ENCODE assay signal across 1 cellular context in the genomic region with DNA sequence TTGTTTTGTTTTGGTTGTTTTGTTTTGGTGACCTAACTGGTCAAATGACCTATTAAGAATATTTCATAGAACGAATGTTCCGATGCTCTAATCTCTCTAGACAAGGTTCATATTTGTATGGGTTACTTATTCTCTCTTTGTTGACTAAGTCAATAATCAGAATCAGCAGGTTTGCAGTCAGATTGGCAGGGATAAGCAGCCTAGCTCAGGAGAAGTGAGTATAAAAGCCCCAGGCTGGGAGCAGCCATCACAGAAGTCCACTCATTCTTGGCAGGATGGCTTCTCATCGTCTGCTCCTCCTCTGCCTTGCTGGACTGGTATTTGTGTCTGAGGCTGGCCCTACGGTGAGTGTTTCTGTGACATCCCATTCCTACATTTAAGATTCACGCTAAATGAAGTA.
TF ChIP-seq lines count a peak whose summit lies in the region.

A gene (plus strand): TSS at position 250 of the 400 bp plus-strand sequence. CDS start 26 bp downstream, at position 276.

TF ChIP-seq in HepG2, 621 proteins besides CTCF, POLR2A, EP300 and RAD21 (continued from another document and continues in another):
- TF ChIP-seq, protein P1, sequence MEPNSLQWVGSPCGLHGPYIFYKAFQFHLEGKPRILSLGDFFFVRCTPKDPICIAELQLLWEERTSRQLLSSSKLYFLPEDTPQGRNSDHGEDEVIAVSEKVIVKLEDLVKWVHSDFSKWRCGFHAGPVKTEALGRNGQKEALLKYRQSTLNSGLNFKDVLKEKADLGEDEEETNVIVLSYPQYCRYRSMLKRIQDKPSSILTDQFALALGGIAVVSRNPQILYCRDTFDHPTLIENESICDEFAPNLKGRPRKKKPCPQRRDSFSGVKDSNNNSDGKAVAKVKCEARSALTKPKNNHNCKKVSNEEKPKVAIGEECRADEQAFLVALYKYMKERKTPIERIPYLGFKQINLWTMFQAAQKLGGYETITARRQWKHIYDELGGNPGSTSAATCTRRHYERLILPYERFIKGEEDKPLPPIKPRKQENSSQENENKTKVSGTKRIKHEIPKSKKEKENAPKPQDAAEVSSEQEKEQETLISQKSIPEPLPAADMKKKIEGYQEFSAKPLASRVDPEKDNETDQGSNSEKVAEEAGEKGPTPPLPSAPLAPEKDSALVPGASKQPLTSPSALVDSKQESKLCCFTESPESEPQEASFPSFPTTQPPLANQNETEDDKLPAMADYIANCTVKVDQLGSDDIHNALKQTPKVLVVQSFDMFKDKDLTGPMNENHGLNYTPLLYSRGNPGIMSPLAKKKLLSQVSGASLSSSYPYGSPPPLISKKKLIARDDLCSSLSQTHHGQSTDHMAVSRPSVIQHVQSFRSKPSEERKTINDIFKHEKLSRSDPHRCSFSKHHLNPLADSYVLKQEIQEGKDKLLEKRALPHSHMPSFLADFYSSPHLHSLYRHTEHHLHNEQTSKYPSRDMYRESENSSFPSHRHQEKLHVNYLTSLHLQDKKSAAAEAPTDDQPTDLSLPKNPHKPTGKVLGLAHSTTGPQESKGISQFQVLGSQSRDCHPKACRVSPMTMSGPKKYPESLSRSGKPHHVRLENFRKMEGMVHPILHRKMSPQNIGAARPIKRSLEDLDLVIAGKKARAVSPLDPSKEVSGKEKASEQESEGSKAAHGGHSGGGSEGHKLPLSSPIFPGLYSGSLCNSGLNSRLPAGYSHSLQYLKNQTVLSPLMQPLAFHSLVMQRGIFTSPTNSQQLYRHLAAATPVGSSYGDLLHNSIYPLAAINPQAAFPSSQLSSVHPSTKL (CRISPR knock-in tag; IDR thresholded peaks at IDR 0.05), result peak; percentile 75; the same call in 1 of the 2 replicates
- TF ChIP-seq SMAD1 (CRISPR knock-in tag; IDR thresholded peaks at IDR 0.05; ENCODE audit: borderline replicate concordance, low read depth) (no peak), SP140L (CRISPR knock-in tag; IDR thresholded peaks at IDR 0.05; ENCODE audit: borderline replicate concordance) (no peak), ZNF766 (CRISPR knock-in tag; IDR thresholded peaks at IDR 0.05; ENCODE audit: borderline replicate concordance) (no peak), ZNF224 (CRISPR knock-in tag; IDR thresholded peaks at IDR 0.05) (no peak), HES4 (CRISPR knock-in tag; IDR thresholded peaks at IDR 0.05; ENCODE audit: borderline replicate concordance) (no peak), KLF12 (CRISPR knock-in tag; IDR thresholded peaks at IDR 0.05; ENCODE audit: borderline replicate concordance) (no peak), SSRP1 (CRISPR knock-in tag; IDR thresholded peaks at IDR 0.05) (no peak), ZNF30 (CRISPR knock-in tag; IDR thresholded peaks at IDR 0.05) (no peak), HNRNPK (IDR thresholded peaks at IDR 0.05; ENCODE audit: low read depth, low read length, poor library complexity, severe bottlenecking) (no peak), ZNF776 (CRISPR knock-in tag; IDR thresholded peaks at IDR 0.05) (no peak), ZNF879 (CRISPR knock-in tag; IDR thresholded peaks at IDR 0.05) (no peak), ZKSCAN1 (IDR thresholded peaks at IDR 0.05; ENCODE audit: low read length) (no peak), ZNF333 (CRISPR knock-in tag; IDR thresholded peaks at IDR 0.05; ENCODE audit: borderline replicate concordance) (no peak), GPN1 (CRISPR knock-in tag; IDR thresholded peaks at IDR 0.05; ENCODE audit: borderline replicate concordance) (no peak), ZNF343 (CRISPR knock-in tag; IDR thresholded peaks at IDR 0.05) (no peak), KLF6 (CRISPR knock-in tag; IDR thresholded peaks at IDR 0.05) (0 out of 2 replicates have a peak, but pooled peaks have one; percentile 42), DNMT3B (CRISPR knock-in tag; conservative IDR thresholded peaks at IDR 0.05) (no peak), MTF2 (CRISPR knock-in tag; IDR thresholded peaks at IDR 0.05; ENCODE audit: borderline replicate concordance) (no peak), CHD2 (IDR thresholded peaks at IDR 0.05; ENCODE audit: low read depth, low read length) (no peak), SALL2 (CRISPR knock-in tag; IDR thresholded peaks at IDR 0.05) (0 out of 2 replicates have a peak, but pooled peaks have one; percentile 27), PHF20 (CRISPR knock-in tag; IDR thresholded peaks at IDR 0.05) (no peak), PRPF4 (IDR thresholded peaks at IDR 0.05; ENCODE audit: low read depth, low read length, poor library complexity, severe bottlenecking) (no peak), HNF4A (CRISPR knock-in tag; IDR thresholded peaks at IDR 0.05) (peak; percentile 79), SUZ12 (IDR thresholded peaks at IDR 0.05; ENCODE audit: low read depth, low read length) (no peak), KAT8 (CRISPR knock-in tag; IDR thresholded peaks at IDR 0.05) (peak; percentile 67), SRSF1 (optimal IDR thresholded peaks at IDR 0.05; ENCODE audit: low read depth, low read length) (no peak), NFE2 (CRISPR knock-in tag; IDR thresholded peaks at IDR 0.05) (no peak), ZNF256 (CRISPR knock-in tag; conservative IDR thresholded peaks at IDR 0.05) (no peak), ZNF10 (CRISPR knock-in tag; IDR thresholded peaks at IDR 0.05; ENCODE audit: borderline replicate concordance, low read depth) (no peak), RFXAP (CRISPR knock-in tag; IDR thresholded peaks at IDR 0.05; ENCODE audit: borderline replicate concordance) (no peak), YEATS4 (CRISPR knock-in tag; IDR thresholded peaks at IDR 0.05; ENCODE audit: borderline replicate concordance) (no peak), PCBP2 (optimal IDR thresholded peaks at IDR 0.05; ENCODE audit: low read depth, low read length, poor library complexity, severe bottlenecking) (no peak), BRD4 (CRISPR knock-in tag; IDR thresholded peaks at IDR 0.05) (no peak)
- TF ChIP-seq, protein P2, sequence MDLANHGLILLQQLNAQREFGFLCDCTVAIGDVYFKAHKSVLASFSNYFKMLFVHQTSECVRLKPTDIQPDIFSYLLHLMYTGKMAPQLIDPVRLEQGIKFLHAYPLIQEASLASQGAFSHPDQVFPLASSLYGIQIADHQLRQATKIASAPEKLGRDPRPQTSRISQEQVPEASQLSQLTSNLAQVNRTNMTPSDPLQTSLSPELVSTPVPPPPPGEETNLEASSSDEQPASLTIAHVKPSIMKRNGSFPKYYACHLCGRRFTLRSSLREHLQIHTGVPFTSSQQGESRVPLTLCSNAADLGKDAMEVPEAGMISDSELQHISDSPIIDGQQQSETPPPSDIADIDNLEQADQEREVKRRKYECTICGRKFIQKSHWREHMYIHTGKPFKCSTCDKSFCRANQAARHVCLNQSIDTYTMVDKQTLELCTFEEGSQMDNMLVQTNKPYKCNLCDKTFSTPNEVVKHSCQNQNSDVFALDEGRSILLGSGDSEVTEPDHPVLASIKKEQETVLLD (CRISPR knock-in tag; IDR thresholded peaks at IDR 0.05; ENCODE audit: low read depth), result no peak
- TF ChIP-seq, protein P3, sequence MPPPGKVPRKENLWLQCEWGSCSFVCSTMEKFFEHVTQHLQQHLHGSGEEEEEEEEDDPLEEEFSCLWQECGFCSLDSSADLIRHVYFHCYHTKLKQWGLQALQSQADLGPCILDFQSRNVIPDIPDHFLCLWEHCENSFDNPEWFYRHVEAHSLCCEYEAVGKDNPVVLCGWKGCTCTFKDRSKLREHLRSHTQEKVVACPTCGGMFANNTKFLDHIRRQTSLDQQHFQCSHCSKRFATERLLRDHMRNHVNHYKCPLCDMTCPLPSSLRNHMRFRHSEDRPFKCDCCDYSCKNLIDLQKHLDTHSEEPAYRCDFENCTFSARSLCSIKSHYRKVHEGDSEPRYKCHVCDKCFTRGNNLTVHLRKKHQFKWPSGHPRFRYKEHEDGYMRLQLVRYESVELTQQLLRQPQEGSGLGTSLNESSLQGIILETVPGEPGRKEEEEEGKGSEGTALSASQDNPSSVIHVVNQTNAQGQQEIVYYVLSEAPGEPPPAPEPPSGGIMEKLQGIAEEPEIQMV (CRISPR knock-in tag; IDR thresholded peaks at IDR 0.05; ENCODE audit: low read depth), result no peak
- TF ChIP-seq, protein P4, sequence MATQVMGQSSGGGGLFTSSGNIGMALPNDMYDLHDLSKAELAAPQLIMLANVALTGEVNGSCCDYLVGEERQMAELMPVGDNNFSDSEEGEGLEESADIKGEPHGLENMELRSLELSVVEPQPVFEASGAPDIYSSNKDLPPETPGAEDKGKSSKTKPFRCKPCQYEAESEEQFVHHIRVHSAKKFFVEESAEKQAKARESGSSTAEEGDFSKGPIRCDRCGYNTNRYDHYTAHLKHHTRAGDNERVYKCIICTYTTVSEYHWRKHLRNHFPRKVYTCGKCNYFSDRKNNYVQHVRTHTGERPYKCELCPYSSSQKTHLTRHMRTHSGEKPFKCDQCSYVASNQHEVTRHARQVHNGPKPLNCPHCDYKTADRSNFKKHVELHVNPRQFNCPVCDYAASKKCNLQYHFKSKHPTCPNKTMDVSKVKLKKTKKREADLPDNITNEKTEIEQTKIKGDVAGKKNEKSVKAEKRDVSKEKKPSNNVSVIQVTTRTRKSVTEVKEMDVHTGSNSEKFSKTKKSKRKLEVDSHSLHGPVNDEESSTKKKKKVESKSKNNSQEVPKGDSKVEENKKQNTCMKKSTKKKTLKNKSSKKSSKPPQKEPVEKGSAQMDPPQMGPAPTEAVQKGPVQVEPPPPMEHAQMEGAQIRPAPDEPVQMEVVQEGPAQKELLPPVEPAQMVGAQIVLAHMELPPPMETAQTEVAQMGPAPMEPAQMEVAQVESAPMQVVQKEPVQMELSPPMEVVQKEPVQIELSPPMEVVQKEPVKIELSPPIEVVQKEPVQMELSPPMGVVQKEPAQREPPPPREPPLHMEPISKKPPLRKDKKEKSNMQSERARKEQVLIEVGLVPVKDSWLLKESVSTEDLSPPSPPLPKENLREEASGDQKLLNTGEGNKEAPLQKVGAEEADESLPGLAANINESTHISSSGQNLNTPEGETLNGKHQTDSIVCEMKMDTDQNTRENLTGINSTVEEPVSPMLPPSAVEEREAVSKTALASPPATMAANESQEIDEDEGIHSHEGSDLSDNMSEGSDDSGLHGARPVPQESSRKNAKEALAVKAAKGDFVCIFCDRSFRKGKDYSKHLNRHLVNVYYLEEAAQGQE (IDR thresholded peaks at IDR 0.05; ENCODE audit: borderline replicate concordance in 1 of 2, low read depth in 1 of 2, low read length in 2 of 2), result peak in 1 of 2 experiments; percentile 52; a peak in 1 of 4 replicates
- TF ChIP-seq, protein P5, sequence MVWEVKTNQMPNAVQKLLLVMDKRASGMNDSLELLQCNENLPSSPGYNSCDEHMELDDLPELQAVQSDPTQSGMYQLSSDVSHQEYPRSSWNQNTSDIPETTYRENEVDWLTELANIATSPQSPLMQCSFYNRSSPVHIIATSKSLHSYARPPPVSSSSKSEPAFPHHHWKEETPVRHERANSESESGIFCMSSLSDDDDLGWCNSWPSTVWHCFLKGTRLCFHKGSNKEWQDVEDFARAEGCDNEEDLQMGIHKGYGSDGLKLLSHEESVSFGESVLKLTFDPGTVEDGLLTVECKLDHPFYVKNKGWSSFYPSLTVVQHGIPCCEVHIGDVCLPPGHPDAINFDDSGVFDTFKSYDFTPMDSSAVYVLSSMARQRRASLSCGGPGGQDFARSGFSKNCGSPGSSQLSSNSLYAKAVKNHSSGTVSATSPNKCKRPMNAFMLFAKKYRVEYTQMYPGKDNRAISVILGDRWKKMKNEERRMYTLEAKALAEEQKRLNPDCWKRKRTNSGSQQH (CRISPR knock-in tag; IDR thresholded peaks at IDR 0.05; ENCODE audit: low read depth), result no peak
- TF ChIP-seq, protein P6, sequence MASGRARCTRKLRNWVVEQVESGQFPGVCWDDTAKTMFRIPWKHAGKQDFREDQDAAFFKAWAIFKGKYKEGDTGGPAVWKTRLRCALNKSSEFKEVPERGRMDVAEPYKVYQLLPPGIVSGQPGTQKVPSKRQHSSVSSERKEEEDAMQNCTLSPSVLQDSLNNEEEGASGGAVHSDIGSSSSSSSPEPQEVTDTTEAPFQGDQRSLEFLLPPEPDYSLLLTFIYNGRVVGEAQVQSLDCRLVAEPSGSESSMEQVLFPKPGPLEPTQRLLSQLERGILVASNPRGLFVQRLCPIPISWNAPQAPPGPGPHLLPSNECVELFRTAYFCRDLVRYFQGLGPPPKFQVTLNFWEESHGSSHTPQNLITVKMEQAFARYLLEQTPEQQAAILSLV (CRISPR knock-in tag; IDR thresholded peaks at IDR 0.05; ENCODE audit: borderline replicate concordance), result no peak
- TF ChIP-seq, protein P7, sequence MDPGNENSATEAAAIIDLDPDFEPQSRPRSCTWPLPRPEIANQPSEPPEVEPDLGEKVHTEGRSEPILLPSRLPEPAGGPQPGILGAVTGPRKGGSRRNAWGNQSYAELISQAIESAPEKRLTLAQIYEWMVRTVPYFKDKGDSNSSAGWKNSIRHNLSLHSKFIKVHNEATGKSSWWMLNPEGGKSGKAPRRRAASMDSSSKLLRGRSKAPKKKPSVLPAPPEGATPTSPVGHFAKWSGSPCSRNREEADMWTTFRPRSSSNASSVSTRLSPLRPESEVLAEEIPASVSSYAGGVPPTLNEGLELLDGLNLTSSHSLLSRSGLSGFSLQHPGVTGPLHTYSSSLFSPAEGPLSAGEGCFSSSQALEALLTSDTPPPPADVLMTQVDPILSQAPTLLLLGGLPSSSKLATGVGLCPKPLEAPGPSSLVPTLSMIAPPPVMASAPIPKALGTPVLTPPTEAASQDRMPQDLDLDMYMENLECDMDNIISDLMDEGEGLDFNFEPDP (CRISPR knock-in tag; conservative IDR thresholded peaks at IDR 0.05), result no peak
- TF ChIP-seq, protein P8, sequence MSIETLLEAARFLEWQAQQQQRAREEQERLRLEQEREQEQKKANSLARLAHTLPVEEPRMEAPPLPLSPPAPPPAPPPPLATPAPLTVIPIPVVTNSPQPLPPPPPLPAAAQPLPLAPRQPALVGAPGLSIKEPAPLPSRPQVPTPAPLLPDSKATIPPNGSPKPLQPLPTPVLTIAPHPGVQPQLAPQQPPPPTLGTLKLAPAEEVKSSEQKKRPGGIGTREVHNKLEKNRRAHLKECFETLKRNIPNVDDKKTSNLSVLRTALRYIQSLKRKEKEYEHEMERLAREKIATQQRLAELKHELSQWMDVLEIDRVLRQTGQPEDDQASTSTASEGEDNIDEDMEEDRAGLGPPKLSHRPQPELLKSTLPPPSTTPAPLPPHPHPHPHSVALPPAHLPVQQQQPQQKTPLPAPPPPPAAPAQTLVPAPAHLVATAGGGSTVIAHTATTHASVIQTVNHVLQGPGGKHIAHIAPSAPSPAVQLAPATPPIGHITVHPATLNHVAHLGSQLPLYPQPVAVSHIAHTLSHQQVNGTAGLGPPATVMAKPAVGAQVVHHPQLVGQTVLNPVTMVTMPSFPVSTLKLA (IDR thresholded peaks at IDR 0.05), result no peak
- TF ChIP-seq, protein P9, sequence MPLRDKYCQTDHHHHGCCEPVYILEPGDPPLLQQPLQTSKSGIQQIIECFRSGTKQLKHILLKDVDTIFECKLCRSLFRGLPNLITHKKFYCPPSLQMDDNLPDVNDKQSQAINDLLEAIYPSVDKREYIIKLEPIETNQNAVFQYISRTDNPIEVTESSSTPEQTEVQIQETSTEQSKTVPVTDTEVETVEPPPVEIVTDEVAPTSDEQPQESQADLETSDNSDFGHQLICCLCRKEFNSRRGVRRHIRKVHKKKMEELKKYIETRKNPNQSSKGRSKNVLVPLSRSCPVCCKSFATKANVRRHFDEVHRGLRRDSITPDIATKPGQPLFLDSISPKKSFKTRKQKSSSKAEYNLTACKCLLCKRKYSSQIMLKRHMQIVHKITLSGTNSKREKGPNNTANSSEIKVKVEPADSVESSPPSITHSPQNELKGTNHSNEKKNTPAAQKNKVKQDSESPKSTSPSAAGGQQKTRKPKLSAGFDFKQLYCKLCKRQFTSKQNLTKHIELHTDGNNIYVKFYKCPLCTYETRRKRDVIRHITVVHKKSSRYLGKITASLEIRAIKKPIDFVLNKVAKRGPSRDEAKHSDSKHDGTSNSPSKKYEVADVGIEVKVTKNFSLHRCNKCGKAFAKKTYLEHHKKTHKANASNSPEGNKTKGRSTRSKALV (CRISPR knock-in tag; IDR thresholded peaks at IDR 0.05), result no peak
